ENCODE assay signal across 24 cellular contexts in the genomic region with DNA sequence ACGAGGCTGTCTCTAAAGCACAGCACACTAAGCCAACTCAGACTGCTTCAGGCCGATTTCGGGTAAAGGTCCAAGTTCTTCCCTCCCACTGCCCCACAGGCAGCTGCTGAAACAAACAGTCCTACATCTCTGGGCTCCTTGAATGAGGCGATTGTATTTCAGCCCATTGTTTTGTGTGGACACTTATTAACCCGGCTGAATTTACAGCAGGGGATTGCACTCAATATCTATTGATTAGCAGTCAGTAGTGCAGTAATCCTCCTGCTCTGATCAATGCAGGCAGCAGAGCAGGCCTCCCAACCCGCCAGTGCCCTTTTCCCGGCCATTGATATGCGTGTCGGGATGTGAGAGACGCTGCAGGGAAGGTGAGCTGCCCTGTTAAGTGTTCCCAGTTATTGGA.
DNase-seq lines count a peak whose midpoint lies in the region; ATAC-seq and TF ChIP-seq lines count a peak whose summit lies in the region.
"Had no signal": no experiment of that assay in that cellular context is flagged by ENCODE, and none has a peak within 500 bp of the region (broad histone marks: within the 10 kb centered on the region; RNA-seq: fewer than 3 reads in every experiment).

No MANE protein-coding gene starts in this region.

- TF ChIP-seq POLR2A in body of pancreas (IDR thresholded peaks at IDR 0.05), result no peak

- no peak overlapping the region for H3K4me3 Mint-ChIP-seq in central memory CD8-positive, alpha-beta T cell
- H3K4me3 Mint-ChIP-seq: activated naive CD8-positive, alpha-beta T cell treated with anti-CD3 and anti-CD28 coated beads, Interleukin-2, amount 10 ng/mL, durations not matched to agents 7 days and 5 days had no signal

- no peak for TF ChIP-seq CTCF in body of pancreas (IDR thresholded peaks at IDR 0.05)

- WGBS in body of pancreas, 2 donors, result 30 to 50% methylated on average over 8 to 10 of the region's 10 CpGs

- peaks cover 13% of the 10 kb centered on the region for H3K27me3 Mint-ChIP-seq in central memory CD8-positive, alpha-beta T cell

- no peak overlapping the region for H3K27ac ChIP-seq in iPS-20b (ENCODE audit: low read length)
- H3K27ac ChIP-seq in body of pancreas, result peak overlapping the region in 1 of 4 donors; percentile 18
- H3K27ac ChIP-seq: A549, brain microvascular endothelial cell, gastroesophageal sphincter, left ventricle myocardium inferior, right lobe of liver, stomach, WERI-Rb-1 had no signal

- H3K4me1 ChIP-seq in iPS-20b (ENCODE audit: insufficient read depth, low read length) (peaks cover 18% of the 10 kb centered on the region; the same call in 1 of the 2 replicates), body of pancreas (no peaks in the 10 kb centered on the region)
- H3K4me1 ChIP-seq: A549, BE2C, Caco-2, gastroesophageal sphincter, left ventricle myocardium inferior, right lobe of liver, stomach had no signal

- H3K9me3 ChIP-seq in iPS-20b (ENCODE audit: insufficient read depth, low read depth, low read length) (no peaks in the 10 kb centered on the region), body of pancreas (no peaks in the 10 kb centered on the region)
- H3K9me3 ChIP-seq: A549, BE2C, Caco-2, gastroesophageal sphincter, left ventricle myocardium inferior, right lobe of liver, stomach had no signal

- H3K36me3 Mint-ChIP-seq in central memory CD8-positive, alpha-beta T cell (ENCODE audit: insufficient read depth), result no peaks in the 10 kb centered on the region
- H3K36me3 Mint-ChIP-seq: activated naive CD8-positive, alpha-beta T cell treated with anti-CD3 and anti-CD28 coated beads, Interleukin-2, amount 10 ng/mL, durations not matched to agents 7 days and 5 days had no signal

- H3K4me3 ChIP-seq in iPS-20b (ENCODE audit: low read length), result peak overlapping the region; percentile 3; the same call in 1 of the 2 replicates
- H3K4me3 ChIP-seq in body of pancreas, result no peak overlapping the region
- H3K4me3 ChIP-seq: A549, gastroesophageal sphincter, left ventricle myocardium inferior, right lobe of liver, stomach had no signal

- peak; percentile 43 for DNase-seq in ELF-1 (ENCODE audit: low read depth, low spot score)
- no peak for DNase-seq in central memory CD8-positive, alpha-beta T cell (ENCODE audit: low spot score in 2 of 2)
- peak in 43 of 56 donors; percentile 1 to 71 (median 36) for DNase-seq in nucleus accumbens (lab: John Stamatoyannopoulos, UW)
- no peak for DNase-seq in DMS53 (lab: John Stamatoyannopoulos, UW)
- DNase-seq in body of pancreas, result no peak
- DNase-seq in GDM1 (lab: John Stamatoyannopoulos, UW), result no peak
- DNase-seq: activated CD4-positive, alpha-beta T cell treated with anti-CD3 and anti-CD28 coated beads, Interleukin-2, amount 50 U/mL, for 1 hour; activated CD8-positive, alpha-beta memory T cell treated with anti-CD3 and anti-CD28 coated beads, Interleukin-2, amount 50 U/mL, for 4 hours; activated effector memory CD4-positive, alpha-beta T cell treated with Interleukin-2 at 50 U/mL for 16 hours; activated naive CD8-positive, alpha-beta T cell treated with anti-CD3 and anti-CD28 coated beads, Interleukin-2, amount 10 ng/mL, durations not matched to agents 7 days and 5 days; BE2C; brain microvascular endothelial cell; Caco-2; left ventricle myocardium inferior; NCI-H1092 treated with DMSO at 0.1 percent for 48 hours; NCI-H2081; NCI-H510A; right lobe of liver; stomach; WERI-Rb-1 had no signal

- no peak overlapping the region for H3K9ac ChIP-seq in iPS-20b (ENCODE audit: low read depth, low read length)

- no peaks in the 10 kb centered on the region for H3K36me3 ChIP-seq in iPS-20b (ENCODE audit: insufficient read depth, low read depth, low read length)
- H3K36me3 ChIP-seq in body of pancreas (replicated peaks in 1 of 2; ENCODE audit: insufficient read depth in 1 of 2, low read depth in 2 of 2), result no peaks in the 10 kb centered on the region
- H3K36me3 ChIP-seq: BE2C, brain microvascular endothelial cell, gastroesophageal sphincter, left ventricle myocardium inferior, right lobe of liver, stomach, WERI-Rb-1 had no signal

- peaks cover 5% of the 10 kb centered on the region for H3K9me3 Mint-ChIP-seq in central memory CD8-positive, alpha-beta T cell
- H3K9me3 Mint-ChIP-seq: activated naive CD8-positive, alpha-beta T cell treated with anti-CD3 and anti-CD28 coated beads, Interleukin-2, amount 10 ng/mL, durations not matched to agents 7 days and 5 days had no signal

- ATAC-seq in central memory CD8-positive, alpha-beta T cell (replicated peaks; ENCODE audit: extremely low read depth, poor library complexity, severe bottlenecking), result no peak
- ATAC-seq in HG02678 (IDR thresholded peaks at IDR 0.05; ENCODE audit: unreplicated experiment) (no peak), body of pancreas (no peak)
- ATAC-seq: A549, gastroesophageal sphincter had no signal

- H3K27me3 ChIP-seq in iPS-20b (ENCODE audit: insufficient read depth, low read length) (no peaks in the 10 kb centered on the region), body of pancreas (no peaks in the 10 kb centered on the region)
- H3K27me3 ChIP-seq: BE2C, brain microvascular endothelial cell, right lobe of liver had no signal

- no peaks in the 10 kb centered on the region for H3K4me1 Mint-ChIP-seq in central memory CD8-positive, alpha-beta T cell
- H3K4me1 Mint-ChIP-seq: activated naive CD8-positive, alpha-beta T cell treated with anti-CD3 and anti-CD28 coated beads, Interleukin-2, amount 10 ng/mL, durations not matched to agents 7 days and 5 days had no signal

- H3K27ac Mint-ChIP-seq in central memory CD8-positive, alpha-beta T cell (ENCODE audit: low read depth), result peak overlapping the region; percentile 44
- H3K27ac Mint-ChIP-seq: activated naive CD8-positive, alpha-beta T cell treated with anti-CD3 and anti-CD28 coated beads, Interleukin-2, amount 10 ng/mL, durations not matched to agents 7 days and 5 days had no signal

- intact Hi-C loops in body of pancreas (cut with DNase I), result no loop called here

Comparison
In these comparisons a context has a peak if more than half of its experiments do, and no peak if none do; other contexts are left out.
1. DNase-seq: peak in ELF-1 (single experiment) and nucleus accumbens (43 of 56); none in central memory CD8-positive, alpha-beta T cell (0 of 2), DMS53 (single experiment), body of pancreas (0 of 4) and GDM1 (single experiment).